In genomic region chr11:31487848-31488247, GRCh38 we compare ENCODE assay signal across 8 cellular contexts. TPM values are rescaled to one million over a fixed set of nuclear protein-coding genes. Genes with fewer than 3 reads are reported as not detected.
DNase-seq lines count a peak whose midpoint lies in the region; ATAC-seq and TF ChIP-seq lines count a peak whose summit lies in the region.

No MANE protein-coding gene starts in this region.

- H3K9ac ChIP-seq in neural cell (ENCODE audit: low read length) = no peak overlapping the region

- H3K9me3 ChIP-seq in neural cell (ENCODE audit: low read length) = no peaks in the 10 kb centered on the region

- no peak for TF ChIP-seq POLR2A in NB4 (IDR thresholded peaks at IDR 0.05; ENCODE audit: extremely low read depth, insufficient read length)

- H3K27ac ChIP-seq in neural cell (ENCODE audit: low read length) = no peak overlapping the region

- TF ChIP-seq RAD21 in neural cell (conservative IDR thresholded peaks at IDR 0.05) = peak; percentile 39

- peaks cover 16% of the 10 kb centered on the region for H3K4me1 Mint-ChIP-seq in chondrocyte (ENCODE audit: low read depth)
- H3K4me1 Mint-ChIP-seq in stimulated activated naive CD8-positive, alpha-beta T cell treated with anti-CD3 and anti-CD28 coated beads, Interleukin-15, amount 100 ng/mL, for 72 hours = peaks cover 18% of the 10 kb centered on the region

- H2AFZ ChIP-seq in neural cell (ENCODE audit: low read depth, low read length) = no peak overlapping the region

- no peaks in the 10 kb centered on the region for H3K9me2 ChIP-seq in neural cell (ENCODE audit: insufficient read depth, low read length)

- H3K9me3 Mint-ChIP-seq in chondrocyte (ENCODE audit: low read depth) = no peaks in the 10 kb centered on the region
- H3K9me3 Mint-ChIP-seq in stimulated activated naive CD8-positive, alpha-beta T cell treated with anti-CD3 and anti-CD28 coated beads, Interleukin-15, amount 100 ng/mL, for 72 hours = no peaks in the 10 kb centered on the region

- no peak for TF ChIP-seq EP300 in neural cell (conservative IDR thresholded peaks at IDR 0.05; ENCODE audit: poor library complexity, severe bottlenecking)

- TF ChIP-seq CTCF in GM12865 (IDR thresholded peaks at IDR 0.05; ENCODE audit: insufficient read depth, low read depth, low read length, missing control alignments) (peak; percentile 17), NB4 (IDR thresholded peaks at IDR 0.05; ENCODE audit: low read depth, low read length) (peak; percentile 5), chondrocyte (IDR thresholded peaks at IDR 0.05) (peak; percentile 84), neural cell (IDR thresholded peaks at IDR 0.05; ENCODE audit: poor library complexity, severe bottlenecking) (peak; percentile 40)

- no peak overlapping the region for H3K4me3 ChIP-seq in GM12865 (ENCODE audit: low read depth, low read length)
- H3K4me3 ChIP-seq in NB4 (ENCODE audit: low read depth, low read length) = no peak overlapping the region
- H3K4me3 ChIP-seq in neural cell (ENCODE audit: low read length) = no peak overlapping the region

- H3F3A ChIP-seq in neural cell (ENCODE audit: insufficient read depth, low read length, poor library complexity, severe bottlenecking) = no peaks in the 10 kb centered on the region

- H3K27ac Mint-ChIP-seq in chondrocyte (ENCODE audit: unreplicated experiment) = no peak overlapping the region
- H3K27ac Mint-ChIP-seq in stimulated activated naive CD8-positive, alpha-beta T cell treated with anti-CD3 and anti-CD28 coated beads, Interleukin-15, amount 100 ng/mL, for 72 hours = no peak overlapping the region

- H4K20me1 ChIP-seq in neural cell (ENCODE audit: insufficient read depth) = no peaks in the 10 kb centered on the region

- no peak overlapping the region for H3K4me2 ChIP-seq in neural cell (ENCODE audit: low read length)

- H3K36me3 ChIP-seq in neural cell (ENCODE audit: insufficient read depth, low read length) = no peaks in the 10 kb centered on the region

- ATAC-seq in stimulated activated naive CD8-positive, alpha-beta T cell treated with anti-CD3 and anti-CD28 coated beads, Interleukin-15, amount 100 ng/mL, for 72 hours = no peak

- H3K36me3 Mint-ChIP-seq in chondrocyte (ENCODE audit: low read depth) = no peaks in the 10 kb centered on the region

- H3K27me3 ChIP-seq in neural cell (ENCODE audit: insufficient read depth, low read depth, low read length) = no peaks in the 10 kb centered on the region

- peak; percentile 22 for DNase-seq in A172 (ENCODE audit: low spot score)
- peak; percentile 30 for DNase-seq in GM12865 (ENCODE audit: low read depth)
- DNase-seq in NB4 (ENCODE audit: low read depth) = peak; percentile 57
- no peak for DNase-seq in chondrocyte (ENCODE audit: low spot score)
- DNase-seq in activated CD8-positive, alpha-beta memory T cell treated with anti-CD3 and anti-CD28 coated beads, Interleukin-2, amount 50 U/mL, for 48 hours = no peak
- no peak for DNase-seq in stimulated activated CD4-positive, alpha-beta T cell treated with anti-CD3 and anti-CD28 coated beads, Interleukin-15, amount 100 ng/mL, for 24 hours
- no peak for DNase-seq in stimulated activated naive CD8-positive, alpha-beta T cell treated with anti-CD3 and anti-CD28 coated beads, Interleukin-15, amount 100 ng/mL, for 72 hours

- no peak overlapping the region for H3K4me3 Mint-ChIP-seq in chondrocyte (ENCODE audit: unreplicated experiment)
- no peak overlapping the region for H3K4me3 Mint-ChIP-seq in stimulated activated naive CD8-positive, alpha-beta T cell treated with anti-CD3 and anti-CD28 coated beads, Interleukin-15, amount 100 ng/mL, for 72 hours

- no peaks in the 10 kb centered on the region for H3K27me3 Mint-ChIP-seq in chondrocyte (ENCODE audit: low read depth)
- no peaks in the 10 kb centered on the region for H3K27me3 Mint-ChIP-seq in stimulated activated naive CD8-positive, alpha-beta T cell treated with anti-CD3 and anti-CD28 coated beads, Interleukin-15, amount 100 ng/mL, for 72 hours

- peaks cover 5% of the 10 kb centered on the region for H3K79me2 ChIP-seq in neural cell (replicated peaks; ENCODE audit: insufficient read depth, low read length)

TF ChIP-seq in neural cell, 6 proteins besides CTCF, POLR2A, EP300 and RAD21:
- TF ChIP-seq, protein P1, sequence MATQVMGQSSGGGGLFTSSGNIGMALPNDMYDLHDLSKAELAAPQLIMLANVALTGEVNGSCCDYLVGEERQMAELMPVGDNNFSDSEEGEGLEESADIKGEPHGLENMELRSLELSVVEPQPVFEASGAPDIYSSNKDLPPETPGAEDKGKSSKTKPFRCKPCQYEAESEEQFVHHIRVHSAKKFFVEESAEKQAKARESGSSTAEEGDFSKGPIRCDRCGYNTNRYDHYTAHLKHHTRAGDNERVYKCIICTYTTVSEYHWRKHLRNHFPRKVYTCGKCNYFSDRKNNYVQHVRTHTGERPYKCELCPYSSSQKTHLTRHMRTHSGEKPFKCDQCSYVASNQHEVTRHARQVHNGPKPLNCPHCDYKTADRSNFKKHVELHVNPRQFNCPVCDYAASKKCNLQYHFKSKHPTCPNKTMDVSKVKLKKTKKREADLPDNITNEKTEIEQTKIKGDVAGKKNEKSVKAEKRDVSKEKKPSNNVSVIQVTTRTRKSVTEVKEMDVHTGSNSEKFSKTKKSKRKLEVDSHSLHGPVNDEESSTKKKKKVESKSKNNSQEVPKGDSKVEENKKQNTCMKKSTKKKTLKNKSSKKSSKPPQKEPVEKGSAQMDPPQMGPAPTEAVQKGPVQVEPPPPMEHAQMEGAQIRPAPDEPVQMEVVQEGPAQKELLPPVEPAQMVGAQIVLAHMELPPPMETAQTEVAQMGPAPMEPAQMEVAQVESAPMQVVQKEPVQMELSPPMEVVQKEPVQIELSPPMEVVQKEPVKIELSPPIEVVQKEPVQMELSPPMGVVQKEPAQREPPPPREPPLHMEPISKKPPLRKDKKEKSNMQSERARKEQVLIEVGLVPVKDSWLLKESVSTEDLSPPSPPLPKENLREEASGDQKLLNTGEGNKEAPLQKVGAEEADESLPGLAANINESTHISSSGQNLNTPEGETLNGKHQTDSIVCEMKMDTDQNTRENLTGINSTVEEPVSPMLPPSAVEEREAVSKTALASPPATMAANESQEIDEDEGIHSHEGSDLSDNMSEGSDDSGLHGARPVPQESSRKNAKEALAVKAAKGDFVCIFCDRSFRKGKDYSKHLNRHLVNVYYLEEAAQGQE (IDR thresholded peaks at IDR 0.05; ENCODE audit: borderline replicate concordance) = no peak
- TF ChIP-seq POLR2AphosphoS5 (IDR thresholded peaks at IDR 0.05) (no peak), SMC3 (conservative IDR thresholded peaks at IDR 0.05; ENCODE audit: poor library complexity) (no peak), TAF1 (IDR thresholded peaks at IDR 0.05; ENCODE audit: low read depth) (no peak), EZH2 (IDR thresholded peaks at IDR 0.05; ENCODE audit: borderline replicate concordance, insufficient read depth, low read length, poor library complexity, severe bottlenecking) (no peak)

RNA-seq across cellular contexts. Expression of gene IMMP1L, which starts 21.6 kb away (rescaled TPM):
- total RNA-seq in A172 (2014; rRNA removed; shearing (Covaris generic)) = 17.5 and 91.2 TPM in 2 replicates
- total RNA-seq in chondrocyte = 17.0 to 18.0 TPM (median 17.8 TPM) in 3 replicates
- polyA plus RNA-seq in neural cell = 283 and 386 TPM in 2 replicates
- polyA minus RNA-seq in neural cell = 48.2 and 65.2 TPM in 2 replicates

RNA-seq across cellular contexts. Expression of gene ELP4, which starts 21.7 kb away (rescaled TPM):
- 32.4 and 33.0 TPM in 2 replicates for total RNA-seq in A172 (2014; rRNA removed; shearing (Covaris generic))
- 8.6 to 15.6 TPM (median 8.9 TPM) in 3 replicates for total RNA-seq in chondrocyte
- 21.6 and 30.4 TPM in 2 replicates for polyA plus RNA-seq in neural cell
- polyA minus RNA-seq in neural cell = 72.6 and 74.2 TPM in 2 replicates

Comparison
In these comparisons a context has a peak if more than half of its experiments do, and no peak if none do; other contexts are left out.
1. DNase-seq: peak in A172 (single experiment), GM12865 (single experiment) and NB4 (single experiment); none in chondrocyte (single experiment), activated CD8-positive, alpha-beta memory T cell treated with anti-CD3 and anti-CD28 coated beads, Interleukin-2, amount 50 U/mL, for 48 hours (single experiment), stimulated activated CD4-positive, alpha-beta T cell treated with anti-CD3 and anti-CD28 coated beads, Interleukin-15, amount 100 ng/mL, for 24 hours (single experiment) and stimulated activated naive CD8-positive, alpha-beta T cell treated with anti-CD3 and anti-CD28 coated beads, Interleukin-15, amount 100 ng/mL, for 72 hours (0 of 2).
2. CTCF ChIP-seq: peak in every context shown above with its lines; median percentile 84 in chondrocyte; 40 in neural cell; 17 in GM12865; 5 in NB4.